23 cellular contexts compared by ENCODE assay signal in genomic region chr2:217854684-217855083, GRCh38.
DNase-seq lines count a peak whose midpoint lies in the region; ATAC-seq lines count a peak whose summit lies in the region.
"Had no signal": no experiment of that assay in that cellular context is flagged by ENCODE, and none has a peak within 500 bp of the region (broad histone marks: within the 10 kb centered on the region; RNA-seq: fewer than 3 reads in every experiment).

No MANE protein-coding gene starts in this region.

- DNase-seq in DMS79 treated with DMSO at 0.1 percent for 48 hours (lab: John Stamatoyannopoulos, UW): peak; percentile 48
- DNase-seq in NCI-H510A (lab: John Stamatoyannopoulos, UW): peak; percentile 45
- DNase-seq in activated T-cell treated with anti-CD3 and anti-CD28 coated beads for 4 hours: no peak
- DNase-seq in H4 (ENCODE audit: low spot score): no peak
- no peak for DNase-seq in ACHN
- DNase-seq: activated CD8-positive, alpha-beta T cell treated with anti-CD3 and anti-CD28 coated beads for 36 hours; cortex of kidney; foreskin fibroblast; H7; MG63; naive B cell; NCI-H1105 treated with DMSO at 0.1 percent for 48 hours; NCI-H446; occipital lobe; retina; stimulated activated CD4-positive, alpha-beta T cell treated with anti-CD3 and anti-CD28 coated beads, Interleukin-15, amount 100 ng/mL, for 24 hours; stimulated activated naive CD4-positive, alpha-beta T cell had no signal

- in situ Hi-C loops in ACHN (cut with HindIII; ENCODE audit: low pct_ligation_motif_present, low pct_unique_long_range_greater_than_20kb, low sequenced_read_pairs): no loop called here

- peak overlapping the region; percentile 60 for H3K27ac ChIP-seq in muscle layer of colon (ENCODE audit: low read depth, low read length)
- H3K27ac ChIP-seq in stomach smooth muscle (ENCODE audit: low read length): peak overlapping the region; percentile 66

- no peak for ATAC-seq in HG03457 (IDR thresholded peaks at IDR 0.05; ENCODE audit: unreplicated experiment)
- ATAC-seq: activated CD8-positive, alpha-beta T cell treated with anti-CD3 and anti-CD28 coated beads for 36 hours; activated naive CD4-positive, alpha-beta T cell treated with anti-CD3 and anti-CD28 coated beads, Interleukin-2, amount 50 U/mL, for 72 hours; K562 had no signal

- no peaks in the 10 kb centered on the region for H3K9me3 ChIP-seq in muscle layer of colon (ENCODE audit: low read length)
- H3K9me3 ChIP-seq in stomach smooth muscle (ENCODE audit: control insufficient read depth in 2 of 2, low read length in 2 of 2): no peaks in the 10 kb centered on the region
- H3K9me3 ChIP-seq: MG63, tibial nerve had no signal

- no peaks in the 10 kb centered on the region for H3K27me3 ChIP-seq in muscle layer of colon (ENCODE audit: control insufficient read depth in 1 of 2, insufficient read depth in 2 of 2, low read length in 2 of 2)
- no peaks in the 10 kb centered on the region for H3K27me3 ChIP-seq in stomach smooth muscle (ENCODE audit: control insufficient read depth in 1 of 2, insufficient read depth in 2 of 2, low read length in 2 of 2)
- H3K27me3 ChIP-seq: MG63, tibial nerve had no signal

- H3K4me1 ChIP-seq in muscle layer of colon (ENCODE audit: insufficient read depth, low read length) (peaks cover 98% of the 10 kb centered on the region), stomach smooth muscle (ENCODE audit: control insufficient read depth, insufficient read depth, low read length) (peaks cover 98% of the 10 kb centered on the region)

- H3K36me3 ChIP-seq in muscle layer of colon (ENCODE audit: insufficient read depth, low read length): peaks cover 70% of the 10 kb centered on the region
- H3K36me3 ChIP-seq in stomach smooth muscle (ENCODE audit: control insufficient read depth in 2 of 2, insufficient read depth in 2 of 2, low read length in 2 of 2): peaks cover 40 to 50% of the 10 kb centered on the region in 2 donors

- H3K4me3 ChIP-seq in muscle layer of colon (ENCODE audit: low read depth in 1 of 2, low read length in 2 of 2) (no peak overlapping the region), stomach smooth muscle (ENCODE audit: low read length in 2 of 2) (no peak overlapping the region)
- H3K4me3 ChIP-seq: K562, MG63, tibial nerve had no signal

- H3K9ac ChIP-seq in muscle layer of colon (ENCODE audit: low read length) (no peak overlapping the region), stomach smooth muscle (ENCODE audit: low read length in 2 of 2) (no peak overlapping the region)

Comparison
In these comparisons a context has a peak if more than half of its experiments do, and no peak if none do; other contexts are left out.
1. DNase-seq: peak in DMS79 treated with DMSO at 0.1 percent for 48 hours (single experiment) and NCI-H510A (single experiment); none in activated T-cell treated with anti-CD3 and anti-CD28 coated beads for 4 hours (single experiment), H4 (single experiment) and ACHN (single experiment).